ENCODE assay signal across 32 cellular contexts in the genomic region with DNA sequence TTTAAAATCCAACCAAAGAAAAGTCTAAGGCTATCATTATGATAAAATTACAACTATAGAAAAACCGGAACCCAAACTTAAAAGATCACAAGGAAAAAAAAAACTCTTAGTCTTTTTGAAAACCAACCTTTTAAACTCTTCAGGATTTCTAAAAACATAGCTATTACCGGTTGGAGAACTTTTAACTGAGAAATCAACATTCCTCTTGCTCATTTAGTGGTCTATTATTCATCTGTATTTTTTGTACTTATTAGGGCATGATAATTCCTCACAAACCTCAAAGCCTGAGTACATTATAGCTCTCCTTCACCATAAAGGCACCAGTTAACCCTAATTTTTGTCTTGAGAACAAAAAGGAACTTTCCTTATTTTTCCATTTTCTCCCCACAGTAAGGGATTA. TPM values are rescaled to one million over a fixed set of nuclear protein-coding genes. Genes with fewer than 3 reads are reported as not detected.
DNase-seq lines count a peak whose midpoint lies in the region; ATAC-seq and TF ChIP-seq lines count a peak whose summit lies in the region.
"Had no signal": no experiment of that assay in that cellular context is flagged by ENCODE, and none has a peak within 500 bp of the region (broad histone marks: within the 10 kb centered on the region; RNA-seq: fewer than 3 reads in every experiment).

No MANE protein-coding gene starts in this region.

- peak; percentile 72 for DNase-seq in EH (ENCODE audit: low read depth)
- DNase-seq in RPMI7951 (ENCODE audit: low read depth), result peak; percentile 31
- peak; percentile 34 for DNase-seq in fibroblast of mammary gland (ENCODE audit: low read depth)
- peak; percentile 36 for DNase-seq in non-pigmented ciliary epithelial cell (ENCODE audit: low read depth)
- DNase-seq in activated CD4-positive, CD25-positive, alpha-beta regulatory T cell treated with anti-CD3 and anti-CD28 coated beads, Interleukin-2, amount 50 U/mL, for 72 hours, result no peak
- no peak for DNase-seq in HT-29 (ENCODE audit: low spot score)
- DNase-seq in activated gamma-delta T cell (lab: John Stamatoyannopoulos, UW), result no peak
- DNase-seq: activated CD4-positive, alpha-beta memory T cell treated with anti-CD3 and anti-CD28 coated beads, Interleukin-2, amount 10 ng/mL, durations not matched to agents 7 days and 5 days; activated CD4-positive, alpha-beta T cell treated with anti-CD3 and anti-CD28 coated beads for 1 hour; activated CD8-positive, alpha-beta memory T cell treated with anti-CD3 and anti-CD28 coated beads, Interleukin-2, amount 50 U/mL, for 48 hours; activated naive CD4-positive, alpha-beta T cell treated with anti-CD3 and anti-CD28 coated beads, Interleukin-2, amount 50 U/mL, for 16 hours; amniotic stem cell; BE2C; CD8-positive, alpha-beta memory T cell; effector memory CD4-positive, alpha-beta T cell; EL; glutamatergic neuron; H7; naive B cell; NCI-H2107; NCI-H345; right lobe of liver; stimulated activated CD4-positive, alpha-beta T cell treated with anti-CD3 and anti-CD28 coated beads, Interleukin-15, amount 100 ng/mL, for 24 hours; trophoblast cell had no signal

- H3K4me3 ChIP-seq in fibroblast of mammary gland (ENCODE audit: control insufficient read depth, low read depth, low read length), result no peak overlapping the region
- H3K4me3 ChIP-seq: right lobe of liver had no signal

- no peak for ATAC-seq in GM21786 (IDR thresholded peaks at IDR 0.05; ENCODE audit: unreplicated experiment)
- ATAC-seq: right lobe of liver; stimulated activated memory B cell treated with anti-CD40 and anti-IgM and Interleukin-4, amounts not matched to agents 10 μg/mL and 1 μg/mL and 100 μg/mL, for 72 hours had no signal

- TF ChIP-seq CTCF in fibroblast of mammary gland (conservative IDR thresholded peaks at IDR 0.05; ENCODE audit: control insufficient read depth, insufficient read depth, low read depth, low read length), result no peak

RNA-seq across cellular contexts. Expression of gene LUM, which starts 10.4 kb away (rescaled TPM):
- total RNA-seq in RPMI7951 (2014; rRNA removed; shearing (Covaris generic)), result 56.5 and 102 TPM in 2 replicates
- 0.10 and 0.63 TPM in 2 replicates for total RNA-seq in HT-29 (2014; rRNA removed; shearing (Covaris generic))
- total RNA-seq: activated CD4-positive, alpha-beta memory T cell treated with anti-CD3 and anti-CD28 coated beads, Interleukin-2, amount 10 ng/mL, durations not matched to agents 7 days and 5 days; CD8-positive, alpha-beta memory T cell; H7; T-helper 1 cell treated with Interleukin-12 subunit alpha and Interleukin-12 subunit beta and Interleukin-4 antibody, amounts not matched to agents 30 ng/mL and 1 ng/mL, for 36 hours had no signal

RNA-seq across cellular contexts. Expression of gene KERA, which starts 43.1 kb away (rescaled TPM):
- not detected in 2 replicates for total RNA-seq in RPMI7951 (2014; rRNA removed; shearing (Covaris generic))
- not detected in 2 replicates for total RNA-seq in HT-29 (2014; rRNA removed; shearing (Covaris generic))
- total RNA-seq: activated CD4-positive, alpha-beta memory T cell treated with anti-CD3 and anti-CD28 coated beads, Interleukin-2, amount 10 ng/mL, durations not matched to agents 7 days and 5 days; bronchial epithelial cell; CD8-positive, alpha-beta memory T cell; H7; liver; posterior vena cava; right lobe of liver; SK-MEL-5; subcutaneous adipose tissue; T-helper 1 cell treated with Interleukin-12 subunit alpha and Interleukin-12 subunit beta and Interleukin-4 antibody, amounts not matched to agents 30 ng/mL and 1 ng/mL, for 36 hours had no signal

Comparison
In these comparisons a context has a peak if more than half of its experiments do, and no peak if none do; other contexts are left out.
1. DNase-seq: peak in EH (single experiment), RPMI7951 (single experiment), fibroblast of mammary gland (single experiment) and non-pigmented ciliary epithelial cell (single experiment); none in activated CD4-positive, CD25-positive, alpha-beta regulatory T cell treated with anti-CD3 and anti-CD28 coated beads, Interleukin-2, amount 50 U/mL, for 72 hours (single experiment), HT-29 (single experiment) and activated gamma-delta T cell (single experiment).
2. RNA of gene LUM, which starts 10.4 kb away (total RNA-seq): 56.5 to 102 TPM in RPMI7951; 0.10 to 0.63 TPM in HT-29; every median in the first group is over 10 times any median in the second.